ENCODE assay signal across 9 cellular contexts in genomic region chr2:10385933-10386773, GRCh38.
DNase-seq lines count a peak whose midpoint lies in the region; ATAC-seq and TF ChIP-seq lines count a peak whose summit lies in the region.
"Had no signal": no experiment of that assay in that cellular context is flagged by ENCODE, and none has a peak within 500 bp of the region (broad histone marks: within the 10 kb centered on the region; RNA-seq: fewer than 3 reads in every experiment).

No MANE protein-coding gene starts in this region.

- TF ChIP-seq POLR2A in IMR-90 (IDR thresholded peaks at IDR 0.05; ENCODE audit: low read depth, low read length) (no peak), testis (IDR thresholded peaks at IDR 0.05) (no peak)

- no peak overlapping the region for H3K4me3 Mint-ChIP-seq in WTC11

- H3K36me3 ChIP-seq in IMR-90 (ENCODE audit: control insufficient read depth, insufficient read depth, low read length), result no peaks in the 10 kb centered on the region
- H3K36me3 ChIP-seq in mesenchymal stem cell (ENCODE audit: control insufficient read depth in 1 of 2, insufficient read depth in 2 of 2, low read depth in 1 of 2, low read length in 2 of 2), result no peaks in the 10 kb centered on the region
- no peaks in the 10 kb centered on the region for H3K36me3 ChIP-seq in testis (ENCODE audit: low read depth, missing control alignments)

- no peaks in the 10 kb centered on the region for H3K27me3 ChIP-seq in IMR-90 (ENCODE audit: control insufficient read depth, insufficient read depth, low read length)
- H3K27me3 ChIP-seq in mesenchymal stem cell (ENCODE audit: control insufficient read depth in 1 of 2, insufficient read depth in 1 of 2, low read length in 2 of 2), result peaks cover 0 to 35% of the 10 kb centered on the region in 2 experiments
- no peaks in the 10 kb centered on the region for H3K27me3 ChIP-seq in testis

- peak overlapping the region in 1 of 2 experiments; percentile 32; a peak in 2 of 4 replicates for H4K8ac ChIP-seq in IMR-90 (ENCODE audit: low read depth in 2 of 2, low read length in 2 of 2)
- peak overlapping the region; percentile 76 for H4K8ac ChIP-seq in mesenchymal stem cell (ENCODE audit: low read length)

- peaks cover 23% of the 10 kb centered on the region for H3K9me1 ChIP-seq in IMR-90 (ENCODE audit: insufficient read depth, low read length)

- H2BK12ac ChIP-seq in mesenchymal stem cell (ENCODE audit: low read length in 2 of 2), result peak overlapping the region in 1 of 2 experiments; percentile 88

- WGBS in IMR-90 (ENCODE audit: extremely low coverage in 2 of 2, insufficient read length in 1 of 2), 2 experiments, result 91% methylated on average over 5 of the region's 11 CpGs; no CpG with 5 or more reads in 1 of the 2 experiments
- WGBS in mesenchymal stem cell, result 62% methylated on average over 11 of the region's 11 CpGs
- 73 to 75% methylated on average over 11 of the region's 11 CpGs for WGBS in testis, 2 donors

- H3K27ac Mint-ChIP-seq in WTC11, result no peak overlapping the region

- H2BK15ac ChIP-seq in IMR-90 (ENCODE audit: low read depth, low read length), result peak overlapping the region; percentile 94; the same call in 1 of the 3 replicates
- H2BK15ac ChIP-seq in mesenchymal stem cell (ENCODE audit: low read depth, poor library complexity, severe bottlenecking), result peak overlapping the region; percentile 44

- intact Hi-C loops in IMR-90 (cut with micrococcal nuclease) (no loop called here), testis (cut with DNase I; ENCODE audit: low total_unique reads) (no loop called here)

- H3K14ac ChIP-seq in IMR-90 (replicated peaks; ENCODE audit: low read depth, low read length) (peak overlapping the region; percentile 82), mesenchymal stem cell (ENCODE audit: low read length in 2 of 2) (peak overlapping the region in 1 of 2 experiments; percentile 76)

- peak overlapping the region; percentile 75 for H2BK20ac ChIP-seq in IMR-90 (ENCODE audit: low read depth, low read length)

- H3K4me3 ChIP-seq in IMR-90 (ENCODE audit: insufficient read depth, low read depth, low read length) (no peak overlapping the region), astrocyte of the spinal cord (ENCODE audit: low read depth, low read length) (no peak overlapping the region), mesenchymal stem cell (ENCODE audit: insufficient read depth in 1 of 2, low read depth in 1 of 2, low read length in 2 of 2) (no peak overlapping the region), testis (no peak overlapping the region)
- H3K4me3 ChIP-seq: SK-N-MC had no signal

- TF ChIP-seq RAD21 in IMR-90 (IDR thresholded peaks at IDR 0.05; ENCODE audit: low read length), result no peak

- H3K36me3 Mint-ChIP-seq in WTC11, result no peaks in the 10 kb centered on the region

- H3K4me1 Mint-ChIP-seq in WTC11, result peaks cover 39% of the 10 kb centered on the region

- H3K9me3 Mint-ChIP-seq in WTC11, result no peaks in the 10 kb centered on the region

- ATAC-seq in IMR-90 (ENCODE audit: low read depth) (peak; percentile 87), WTC11 (no peak), GM21381 (IDR thresholded peaks at IDR 0.05; ENCODE audit: unreplicated experiment) (no peak)

- H3K23ac ChIP-seq in IMR-90 (ENCODE audit: low read depth, low read length) (no peak overlapping the region), mesenchymal stem cell (ENCODE audit: low read length in 2 of 2) (no peak overlapping the region)

- H3K4ac ChIP-seq in IMR-90 (ENCODE audit: low read depth, low read length), result peak overlapping the region; percentile 90
- peak overlapping the region; percentile 51 to 59 for H3K4ac ChIP-seq in mesenchymal stem cell (ENCODE audit: low read depth in 1 of 2, low read length in 2 of 2)

- in situ Hi-C loops in IMR-90 (cut with MboI; ENCODE audit: low sequenced_read_pairs), result no loop called here
- in situ Hi-C loops in astrocyte of the spinal cord (cut with HindIII; ENCODE audit: low sequenced_read_pairs), result no loop called here

- no TSS peak for BruUV-seq in IMR-90 (replicated peaks; lab: Mats Ljungman, UMichigan)

- peak overlapping the region; percentile 42 for H3K18ac ChIP-seq in IMR-90 (ENCODE audit: low read depth, low read length)
- H3K18ac ChIP-seq in mesenchymal stem cell (ENCODE audit: low read depth in 1 of 2, low read length in 2 of 2), result peak overlapping the region; percentile 70 to 76

- H4K20me1 ChIP-seq in IMR-90 (ENCODE audit: insufficient read depth, low read length), result peaks cover 20% of the 10 kb centered on the region; the same call in 1 of the 2 replicates

- H2BK120ac ChIP-seq in IMR-90 (ENCODE audit: low read depth, low read length) (peak overlapping the region; percentile 59), mesenchymal stem cell (ENCODE audit: low read depth, low read length) (peak overlapping the region; percentile 42)

- H3K9ac ChIP-seq in IMR-90 (ENCODE audit: low read depth, low read length), result no peak overlapping the region
- H3K9ac ChIP-seq in mesenchymal stem cell (ENCODE audit: low read length), result no peak overlapping the region

- H3K4me2 ChIP-seq in IMR-90 (ENCODE audit: low read depth, low read length) (no peak overlapping the region), mesenchymal stem cell (ENCODE audit: low read length, poor library complexity, severe bottlenecking) (no peak overlapping the region)

- H2AK9ac ChIP-seq in IMR-90 (replicated peaks; ENCODE audit: low read depth, low read length, poor library complexity), result peak overlapping the region; percentile 7

- H3K56ac ChIP-seq in IMR-90 (ENCODE audit: extremely low read depth, insufficient read depth, low read length), result no peak overlapping the region

- peak; percentile 29 for DNase-seq in CD1c-positive myeloid dendritic cell (ENCODE audit: extremely low spot score)
- peak; percentile 75 for DNase-seq in IMR-90
- DNase-seq in astrocyte of the spinal cord (ENCODE audit: low read depth, low spot score), result peak; percentile 60
- peak; percentile 84 for DNase-seq in mesenchymal stem cell
- no peak for DNase-seq in WTC11 (ENCODE audit: low spot score)
- no peak for DNase-seq in substantia nigra (lab: John Stamatoyannopoulos, UW)
- DNase-seq in testis, result no peak

- no peaks in the 10 kb centered on the region for H3K9me3 ChIP-seq in IMR-90 (ENCODE audit: control insufficient read depth, insufficient read depth, low read length)
- H3K9me3 ChIP-seq in mesenchymal stem cell (ENCODE audit: control insufficient read depth, low read length), result no peaks in the 10 kb centered on the region
- no peaks in the 10 kb centered on the region for H3K9me3 ChIP-seq in testis

- peak overlapping the region; percentile 7 for H3K27ac ChIP-seq in IMR-90 (ENCODE audit: insufficient read depth, low read length)
- H3K27ac ChIP-seq in mesenchymal stem cell (ENCODE audit: low read length, poor library complexity, severe bottlenecking), result no peak overlapping the region
- H3K27ac ChIP-seq in substantia nigra (ENCODE audit: low read depth, low read length, poor library complexity, severe bottlenecking), result no peak overlapping the region
- no peak overlapping the region for H3K27ac ChIP-seq in testis
- H3K27ac ChIP-seq: SK-N-MC had no signal

- H2BK5ac ChIP-seq in IMR-90 (ENCODE audit: low read depth, low read length, poor library complexity, severe bottlenecking) (peak overlapping the region; percentile 40), mesenchymal stem cell (ENCODE audit: low read depth, low read length, poor library complexity, severe bottlenecking) (no peak overlapping the region)

- H3K79me1 ChIP-seq in IMR-90 (ENCODE audit: low read depth in 1 of 2, low read length in 2 of 2) (peaks cover 12 to 39% of the 10 kb centered on the region in 2 experiments; a peak in 3 of 4 replicates), mesenchymal stem cell (replicated peaks; ENCODE audit: low read length, poor library complexity, severe bottlenecking) (peaks cover 35% of the 10 kb centered on the region)

- TF ChIP-seq CTCF in IMR-90 (conservative IDR thresholded peaks at IDR 0.05; ENCODE audit: low read depth, low read length) (no peak), astrocyte of the spinal cord (IDR thresholded peaks at IDR 0.05; ENCODE audit: low read depth, low read length) (no peak), WTC11 (IDR thresholded peaks at IDR 0.05) (no peak), testis (IDR thresholded peaks at IDR 0.05) (no peak)

- dilution Hi-C loops in IMR-90 (cut with HindIII; ENCODE audit: low sequenced_read_pairs, unreplicated experiment), result no loop called here

- H4K91ac ChIP-seq in IMR-90 (ENCODE audit: insufficient read depth, low read depth, low read length), result peak overlapping the region; percentile 79
- peak overlapping the region; percentile 84 for H4K91ac ChIP-seq in mesenchymal stem cell (ENCODE audit: low read length)

- H4K5ac ChIP-seq in IMR-90 (ENCODE audit: low read depth, low read length), result peak overlapping the region; percentile 36; the same call in 1 of the 2 replicates

- no peaks in the 10 kb centered on the region for H3K27me3 Mint-ChIP-seq in WTC11 (ENCODE audit: low read depth)

- CTCF ChIA-PET in IMR-90 (lab: Yijun Ruan, JAX), result interaction anchor here (1.4 kb wide), 1 partner anchor 23 kb away, joined by 3 read pairs; no protein-coding TSS in a partner anchor
- CTCF ChIA-PET in WTC11 (lab: Charles Lee), result no interaction called here

- POLR2A ChIA-PET in IMR-90 (lab: Charles Lee; ENCODE audit: unreplicated experiment), result interaction anchor here (0.6 to 0.7 kb wide), 2 partner anchors 16 to 102 kb away, joined by 3 to 5 read pairs; no protein-coding TSS in a partner anchor
- POLR2A ChIA-PET in WTC11 (lab: Charles Lee), result no interaction called here

- H2AFZ ChIP-seq in IMR-90 (replicated peaks; ENCODE audit: low read length, poor library complexity) (no peak overlapping the region), mesenchymal stem cell (ENCODE audit: low read depth, low read length) (no peak overlapping the region)

- H2AK5ac ChIP-seq in IMR-90 (ENCODE audit: low read depth, low read length) (peak overlapping the region; percentile 99), mesenchymal stem cell (ENCODE audit: low read length, severe bottlenecking) (peak overlapping the region; percentile 64)

- H3K4me1 ChIP-seq in IMR-90 (ENCODE audit: control insufficient read depth, insufficient read depth, low read length) (peaks cover 24% of the 10 kb centered on the region), mesenchymal stem cell (ENCODE audit: control insufficient read depth, insufficient read depth, low read depth, low read length) (peaks cover 44% of the 10 kb centered on the region), testis (peaks cover 15% of the 10 kb centered on the region)

TF ChIP-seq in IMR-90, 13 proteins besides CTCF, POLR2A, EP300 and RAD21 (continues in another document):
- TF ChIP-seq RFX5 (IDR thresholded peaks at IDR 0.05; ENCODE audit: low read depth, low read length), result no peak

TF ChIP-seq in WTC11, 78 proteins besides CTCF, POLR2A, EP300 and RAD21 (continues in another document):
- TF ChIP-seq TEAD4 (CRISPR knock-in tag; IDR thresholded peaks at IDR 0.05), result no peak
- TF ChIP-seq OVOL2 (CRISPR knock-in tag; IDR thresholded peaks at IDR 0.05; ENCODE audit: borderline replicate concordance), result no peak

Comparison
In these comparisons a context has a peak if more than half of its experiments do, and no peak if none do; other contexts are left out.
1. DNase-seq: peak in CD1c-positive myeloid dendritic cell (single experiment), IMR-90 (single experiment), astrocyte of the spinal cord (single experiment) and mesenchymal stem cell (single experiment); none in WTC11 (single experiment), substantia nigra (0 of 49) and testis (single experiment).